Comparison of ENCODE assay signal across 28 cellular contexts in genomic region chr5:23639326-23639725, GRCh38.
"Had no signal": no experiment of that assay in that cellular context is flagged by ENCODE, and none has a peak within 500 bp of the region (broad histone marks: within the 10 kb centered on the region; RNA-seq: fewer than 3 reads in every experiment).

No MANE protein-coding gene starts in this region.

- H3K4me3 ChIP-seq: ascending aorta, breast epithelium, cardiac muscle cell had no signal

- ATAC-seq: activated CD4-positive, alpha-beta T cell treated with anti-CD3 and anti-CD28 coated beads for 36 hours; activated naive CD4-positive, alpha-beta T cell treated with anti-CD3 and anti-CD28 coated beads, Interleukin-2, amount 50 U/mL, for 72 hours; activated T-cell treated with anti-CD3 and anti-CD28 coated beads, Interleukin-2, amount 50 U/mL, for 72 hours; effector memory CD8-positive, alpha-beta T cell had no signal

- FAIRE-seq: frontal cortex had no signal

- DNase-seq: activated CD4-positive, alpha-beta memory T cell treated with anti-CD3 and anti-CD28 coated beads, Interleukin-2, amount 10 ng/mL, durations not matched to agents 7 days and 5 days; activated CD4-positive, alpha-beta T cell treated with anti-CD3 and anti-CD28 coated beads for 36 hours; activated CD4-positive, alpha-beta T cell treated with anti-CD3 and anti-CD28 coated beads, Interleukin-2, amount 10 ng/mL, durations not matched to agents 24 days and 14 days; activated CD4-positive, alpha-beta T cell treated with anti-CD3 and anti-CD28 coated beads, Interleukin-2, amount 50 U/mL, for 4 hours; activated CD4-positive, CD25-positive, alpha-beta regulatory T cell; activated CD4-positive, CD25-positive, alpha-beta regulatory T cell treated with anti-CD3 and anti-CD28 coated beads, Interleukin-2, amount 50 U/mL, for 72 hours; activated CD8-positive, alpha-beta memory T cell treated with anti-CD3 and anti-CD28 coated beads, Interleukin-2, amount 50 U/mL, for 48 hours; activated gamma-delta T cell; activated naive CD4-positive, alpha-beta T cell; activated naive CD4-positive, alpha-beta T cell treated with anti-CD3 and anti-CD28 coated beads, Interleukin-2, amount 10 ng/mL, durations not matched to agents 7 days and 5 days; activated naive CD8-positive, alpha-beta T cell treated with anti-CD3 and anti-CD28 coated beads, Interleukin-2, amount 10 ng/mL, durations not matched to agents 7 days and 5 days; activated T-cell treated with anti-CD3 and anti-CD28 coated beads for 4 hours; activated T-cell treated with anti-CD3 and anti-CD28 coated beads, Interleukin-2, amount 50 U/mL, for 24 hours; activated T-cell treated with anti-CD3 and anti-CD28 coated beads, Interleukin-2, amount 50 U/mL, for 72 hours; central memory CD4-positive, alpha-beta T cell; cerebellar nuclear complex; cortex of kidney; dermis blood vessel endothelial cell; effector CD4-positive, alpha-beta T cell; effector memory CD8-positive, alpha-beta T cell; foreskin fibroblast; head of caudate nucleus; T-helper 2 cell had no signal
